In the genomic region with DNA sequence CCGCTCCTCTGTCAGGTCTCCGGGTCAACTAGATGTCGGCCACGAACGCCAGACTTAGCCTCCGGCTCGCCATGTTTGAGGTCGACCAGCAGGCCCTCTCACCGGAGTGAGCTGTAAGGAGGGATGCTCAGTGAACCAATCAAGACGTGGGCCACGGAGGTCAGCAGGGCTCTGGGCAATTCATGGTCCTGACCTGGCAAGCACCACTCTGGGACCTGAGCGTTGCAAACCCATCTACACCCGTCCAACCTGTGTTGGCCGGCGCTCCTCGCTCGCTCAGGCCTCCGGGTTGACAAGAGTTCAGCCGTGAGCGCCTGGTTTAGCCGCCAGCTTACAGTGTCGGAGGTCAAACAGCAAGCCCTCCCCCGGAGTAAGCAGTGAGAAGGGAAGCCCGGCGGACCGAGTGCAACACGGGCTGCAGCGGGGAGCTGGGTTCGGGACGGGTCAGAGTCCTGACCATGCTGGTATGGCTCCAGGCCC, we compare ENCODE assay signal across 22 cellular contexts.
DNase-seq lines count a peak whose midpoint lies in the region; ATAC-seq, FAIRE-seq and TF ChIP-seq lines count a peak whose summit lies in the region.
"Had no signal": no experiment of that assay in that cellular context is flagged by ENCODE, and none has a peak within 500 bp of the region (broad histone marks: within the 10 kb centered on the region; RNA-seq: fewer than 3 reads in every experiment).

No MANE protein-coding gene starts in this region.

- H3K9me3 ChIP-seq in kidney (ENCODE audit: control insufficient read depth in 1 of 2, low read length in 2 of 2) (peaks cover 0 to 26% of the 10 kb centered on the region in 2 donors), upper lobe of right lung (peaks cover 6% of the 10 kb centered on the region)

- DNase-seq in H7, result peak; percentile 16
- DNase-seq in kidney, result peak; percentile 63
- DNase-seq in upper lobe of right lung, result no peak
- no peak for DNase-seq in activated CD8-positive, alpha-beta memory T cell treated with anti-CD3 and anti-CD28 coated beads, Interleukin-2, amount 50 U/mL, for 48 hours
- no peak for DNase-seq in activated naive CD4-positive, alpha-beta T cell treated with anti-CD3 and anti-CD28 coated beads, Interleukin-2, amount 50 U/mL, for 16 hours
- DNase-seq: AML-193; Caco-2; Calu3; CD4-positive, alpha-beta T cell; CD8-positive, alpha-beta T cell; DMS79 treated with DMSO at 0.1 percent for 48 hours; GF-D8 had no signal

- H3K27me3 ChIP-seq in H7 (ENCODE audit: control insufficient read depth, insufficient read depth, low read length), result no peaks in the 10 kb centered on the region
- H3K27me3 ChIP-seq in upper lobe of right lung, result no peaks in the 10 kb centered on the region
- H3K27me3 ChIP-seq: BLaER1 treated with 17β-estradiol and CSF1 and Interleukin-3, amounts not matched to agents 10 nM and 100 nM had no signal

- TF ChIP-seq CTCF in kidney (IDR thresholded peaks at IDR 0.05; ENCODE audit: borderline replicate concordance, extremely low read depth, insufficient read depth) (no peak), upper lobe of right lung (IDR thresholded peaks at IDR 0.05) (no peak)

- no peak overlapping the region for H3K27ac ChIP-seq in kidney (ENCODE audit: low read depth in 2 of 2, low read length in 2 of 2)
- H3K27ac ChIP-seq in upper lobe of right lung, result no peak overlapping the region
- H3K27ac ChIP-seq: 22Rv1; A549; BLaER1 treated with 17β-estradiol and CSF1 and Interleukin-3, amounts not matched to agents 10 nM and 100 nM; C4-2B had no signal

- H3K4me3 ChIP-seq in H7 (ENCODE audit: insufficient read depth, low read depth, low read length) (no peak overlapping the region), kidney (ENCODE audit: low read length in 2 of 2) (no peak overlapping the region), upper lobe of right lung (no peak overlapping the region)
- H3K4me3 ChIP-seq: A549; BLaER1 treated with 17β-estradiol and CSF1 and Interleukin-3, amounts not matched to agents 10 nM and 100 nM had no signal

- FAIRE-seq in kidney (lab: Jason Lieb, UNC), result no peak
- FAIRE-seq: A549, D721Med, G401.6, GM12891, GM19239 had no signal

- ATAC-seq in esophagus mucosa, result peak; percentile 10
- ATAC-seq in upper lobe of right lung, result peak; percentile 26
- ATAC-seq in GM19467 (IDR thresholded peaks at IDR 0.05; ENCODE audit: unreplicated experiment), result no peak
- ATAC-seq: A549; CD8-positive, alpha-beta T cell had no signal

- no peak overlapping the region for H3K9ac ChIP-seq in kidney (ENCODE audit: low read length in 2 of 2)
- H3K9ac ChIP-seq: BLaER1 treated with 17β-estradiol and CSF1 and Interleukin-3, amounts not matched to agents 10 nM and 100 nM had no signal

- H3K4me1 ChIP-seq in kidney (ENCODE audit: control insufficient read depth in 1 of 2, insufficient read depth in 1 of 2, low read depth in 1 of 2, low read length in 2 of 2) (no peaks in the 10 kb centered on the region), upper lobe of right lung (no peaks in the 10 kb centered on the region)
- H3K4me1 ChIP-seq: A549; BLaER1 treated with 17β-estradiol and CSF1 and Interleukin-3, amounts not matched to agents 10 nM and 100 nM; Caco-2 had no signal

- intact Hi-C loops in kidney (cut with DNase I), result no loop called here
- intact Hi-C loops in upper lobe of right lung (cut with DNase I), result no loop called here

- H3K36me3 ChIP-seq in H7 (replicated peaks; ENCODE audit: control insufficient read depth, insufficient read depth, low read length) (no peaks in the 10 kb centered on the region), kidney (ENCODE audit: control insufficient read depth in 1 of 2, insufficient read depth in 2 of 2, low read length in 2 of 2) (no peaks in the 10 kb centered on the region), upper lobe of right lung (no peaks in the 10 kb centered on the region)

Comparison
In these comparisons a context has a peak if more than half of its experiments do, and no peak if none do; other contexts are left out.
1. DNase-seq: peak in H7 (single experiment) and kidney (single experiment); none in upper lobe of right lung (single experiment), activated CD8-positive, alpha-beta memory T cell treated with anti-CD3 and anti-CD28 coated beads, Interleukin-2, amount 50 U/mL, for 48 hours (single experiment) and activated naive CD4-positive, alpha-beta T cell treated with anti-CD3 and anti-CD28 coated beads, Interleukin-2, amount 50 U/mL, for 16 hours (single experiment).